ENCODE assay signal across 9 cellular contexts in the genomic region with DNA sequence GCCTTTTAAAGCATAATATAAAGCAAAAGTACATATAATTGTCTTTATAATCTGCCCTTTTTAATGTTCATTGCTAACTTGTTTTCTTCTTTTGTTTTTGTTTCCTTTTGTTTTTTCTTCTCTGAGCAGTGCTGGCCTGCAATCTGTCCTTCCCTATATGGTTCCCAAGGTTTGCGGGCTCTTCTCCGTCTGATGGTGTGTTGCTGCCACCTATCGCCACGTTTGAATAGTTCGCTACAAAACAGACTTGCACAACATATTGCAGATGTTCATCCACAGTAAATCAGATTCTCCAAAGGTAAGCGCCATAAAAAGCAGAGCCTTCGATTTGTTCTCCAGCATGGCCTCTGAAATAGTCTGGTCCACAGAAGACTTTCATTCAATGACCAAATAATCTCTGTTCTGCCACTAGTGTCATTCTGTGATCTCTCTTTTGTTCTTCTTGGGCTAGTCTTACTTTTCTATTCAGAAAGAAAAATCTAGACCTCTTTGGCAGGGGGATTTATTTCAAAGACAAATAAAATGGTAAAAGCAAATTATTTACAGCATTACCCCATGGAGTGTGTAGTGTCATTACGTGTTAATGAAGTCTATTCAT. TPM values are rescaled to one million over a fixed set of nuclear protein-coding genes. Genes with fewer than 3 reads are reported as not detected.
DNase-seq lines count a peak whose midpoint lies in the region; ATAC-seq and TF ChIP-seq lines count a peak whose summit lies in the region.
"Had no signal": no experiment of that assay in that cellular context is flagged by ENCODE, and none has a peak within 500 bp of the region (broad histone marks: within the 10 kb centered on the region; RNA-seq: fewer than 3 reads in every experiment).

No MANE protein-coding gene starts in this region.

- WGBS in transverse colon (ENCODE audit: low coverage in 1 of 2), 2 donors, result 3 to 11% methylated on average over 4 to 8 of the region's 8 CpGs

- H3K9me3 ChIP-seq in transverse colon, result no peaks in the 10 kb centered on the region

- intact Hi-C loops in transverse colon (cut with DNase I; ENCODE audit: low total_unique reads), result no loop called here

- TF ChIP-seq CTCF in epithelial cell of proximal tubule (conservative IDR thresholded peaks at IDR 0.05; ENCODE audit: low read depth, low read length) (peak; percentile 84), transverse colon (IDR thresholded peaks at IDR 0.05) (peak; percentile 42 to 58 (median 57))

- no peak for TF ChIP-seq EP300 in transverse colon (IDR thresholded peaks at IDR 0.05; ENCODE audit: low read depth)

- no peak for TF ChIP-seq POLR2A in transverse colon (IDR thresholded peaks at IDR 0.05)

- no peak overlapping the region for H3K4me3 Mint-ChIP-seq in naive B cell

- H3K4me3 ChIP-seq in epithelial cell of proximal tubule (ENCODE audit: low read depth, low read length) (no peak overlapping the region), transverse colon (no peak overlapping the region)

- peaks cover 0 to 9% (median 5%) of the 10 kb centered on the region in 3 donors for H3K27me3 Mint-ChIP-seq in naive B cell

- H3K4me1 Mint-ChIP-seq in naive B cell, result peaks cover 0 to 5% (median 0%) of the 10 kb centered on the region in 3 donors

- in situ Hi-C loops in transverse colon (cut with MboI; ENCODE audit: low pct_ligation_motif_present in 1 of 4, low pct_unique_long_range_greater_than_20kb in 1 of 4, low sequenced_read_pairs in 3 of 4), result no loop called here

- H3K27me3 ChIP-seq in transverse colon, result no peaks in the 10 kb centered on the region

- peak overlapping the region in 1 of 6 donors; percentile 21 for H3K27ac Mint-ChIP-seq in naive B cell

- peak; percentile 62 for DNase-seq in DMS153 treated with DMSO at 0.1 percent for 48 hours (lab: John Stamatoyannopoulos, UW; ENCODE audit: unreplicated experiment)
- peak; percentile 18 for DNase-seq in NCI-H524 treated with DMSO at 0.1 percent for 48 hours (lab: John Stamatoyannopoulos, UW)
- DNase-seq in activated CD4-positive, alpha-beta T cell treated with anti-CD3 and anti-CD28 coated beads, Interleukin-2, amount 50 U/mL, for 48 hours, result peak; percentile 45 to 47
- peak; percentile 9 for DNase-seq in epithelial cell of proximal tubule (ENCODE audit: low read depth)
- DNase-seq in naive B cell, result peak; percentile 3
- DNase-seq in transverse colon, result peak; percentile 55

- peaks cover 0 to 4% (median 0%) of the 10 kb centered on the region in 7 donors for H3K9me3 Mint-ChIP-seq in naive B cell

- H3K27ac ChIP-seq in transverse colon, result no peak overlapping the region

- peak; percentile 91 for ATAC-seq in GM21360 (IDR thresholded peaks at IDR 0.05; ENCODE audit: unreplicated experiment)
- ATAC-seq in HG03565 (IDR thresholded peaks at IDR 0.05; ENCODE audit: unreplicated experiment), result peak; percentile 88
- ATAC-seq in naive B cell (ENCODE audit: low read depth in 2 of 2), result peak; percentile 50 to 61

- no peaks in the 10 kb centered on the region for H3K36me3 Mint-ChIP-seq in naive B cell

- H3K4me1 ChIP-seq in transverse colon, result no peaks in the 10 kb centered on the region

- H3K36me3 ChIP-seq in transverse colon, result no peaks in the 10 kb centered on the region

RNA-seq across cellular contexts. Expression of gene C12orf50, which starts 33.5 kb away (rescaled TPM):
- total RNA-seq in epithelial cell of proximal tubule (not detected in 2 replicates), transverse colon (not detected)
- polyA plus RNA-seq in naive B cell (ENCODE audit: low read depth in 6 of 6), result not detected
- polyA plus RNA-seq: adipose tissue had no signal

Comparison
In these comparisons a context has a peak if more than half of its experiments do, and no peak if none do; other contexts are left out.
1. DNase-seq: peak in every context shown above with its lines; median percentile 62 in DMS153 treated with DMSO at 0.1 percent for 48 hours; 55 in transverse colon; 46 in activated CD4-positive, alpha-beta T cell treated with anti-CD3 and anti-CD28 coated beads, Interleukin-2, amount 50 U/mL, for 48 hours; 18 in NCI-H524 treated with DMSO at 0.1 percent for 48 hours; 9 in epithelial cell of proximal tubule; 3 in naive B cell.